32 cellular contexts compared by ENCODE assay signal in the genomic region with DNA sequence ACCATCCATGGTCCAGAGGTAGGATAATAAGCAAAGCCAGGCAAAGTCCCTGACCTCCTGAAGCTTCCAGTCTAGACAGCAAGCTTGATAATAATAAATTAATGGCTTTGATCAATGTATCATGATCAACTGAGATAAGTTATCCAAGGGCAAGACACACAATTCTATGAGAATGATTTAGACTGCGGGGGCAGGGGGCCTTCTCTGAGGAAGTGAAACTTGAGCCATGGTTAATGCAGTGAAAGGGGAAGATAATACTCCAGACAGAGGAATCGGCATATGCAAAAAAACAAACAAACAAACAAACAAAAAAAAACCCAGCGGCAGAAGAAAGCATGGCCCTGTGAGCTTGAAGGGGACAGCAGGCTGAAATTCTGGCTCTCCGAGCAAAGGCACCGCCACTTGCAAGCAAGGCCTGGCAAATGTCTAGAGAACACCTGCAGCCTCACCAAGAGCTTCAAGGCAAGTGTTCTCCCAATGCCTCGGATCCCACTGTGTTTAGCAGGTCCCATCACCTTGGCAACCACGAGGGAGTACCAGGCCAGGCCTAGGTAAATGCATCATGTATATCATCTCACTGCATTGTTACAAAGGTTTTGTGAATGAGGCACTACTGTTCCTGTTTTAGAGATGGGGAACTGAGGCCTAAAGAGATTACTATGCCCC. TPM values are rescaled to one million over a fixed set of nuclear protein-coding genes. Genes with fewer than 3 reads are reported as not detected.
A peak's percentile ranks its signal among the peaks of the same experiment; 100 is the strongest.
DNase-seq lines count a peak whose midpoint lies in the region; ATAC-seq and TF ChIP-seq lines count a peak whose summit lies in the region.
"Had no signal": no experiment of that assay in that cellular context is flagged by ENCODE, and none has a peak within 500 bp of the region (broad histone marks: within the 10 kb centered on the region; RNA-seq: fewer than 3 reads in every experiment).

No MANE protein-coding gene starts in this region.

- no peak for TF ChIP-seq CTCF in GM12864 (IDR thresholded peaks at IDR 0.05; ENCODE audit: low read depth, low read length, missing control alignments)
- TF ChIP-seq CTCF in coronary artery (IDR thresholded peaks at IDR 0.05): no peak
- no peak for TF ChIP-seq CTCF in uterus (IDR thresholded peaks at IDR 0.05)
- TF ChIP-seq CTCF in HFFc6 (IDR thresholded peaks at IDR 0.05): no peak

- DNase-seq in GM12864 (ENCODE audit: low read depth): peak; percentile 3
- DNase-seq in NOMO-1 (lab: John Stamatoyannopoulos, UW; ENCODE audit: unreplicated experiment in 2 of 2): peak; percentile 51 to 62
- DNase-seq in coronary artery (ENCODE audit: low spot score): peak; percentile 17
- DNase-seq in uterus: no peak
- no peak for DNase-seq in GM19238 (ENCODE audit: insufficient read length, low spot score)
- DNase-seq in HFFc6: no peak
- DNase-seq: activated CD4-positive, alpha-beta T cell treated with anti-CD3 and anti-CD28 coated beads for 48 hours; activated naive CD8-positive, alpha-beta T cell treated with anti-CD3 and anti-CD28 coated beads, Interleukin-2, amount 10 ng/mL, durations not matched to agents 7 days and 5 days; activated T-cell treated with anti-CD3 and anti-CD28 coated beads for 4 hours; aorta; BE2C; DMS153; effector CD8-positive, alpha-beta T cell; left lung; NCI-H1105; NCI-H2081; NCI-H446 treated with DMSO at 0.1 percent for 48 hours; T1000; transverse colon; WERI-Rb-1 had no signal

- H3K9me3 Mint-ChIP-seq in HFFc6: peaks cover 11% of the 10 kb centered on the region; the same call in 1 of the 2 replicates
- H3K9me3 Mint-ChIP-seq: activated naive CD8-positive, alpha-beta T cell treated with anti-CD3 and anti-CD28 coated beads, Interleukin-2, amount 10 ng/mL, durations not matched to agents 7 days and 5 days; neural progenitor cell had no signal

- H3K9ac ChIP-seq in BLaER1 treated with 17β-estradiol and CSF1 and Interleukin-3, amounts not matched to agents 10 nM and 100 nM: peak overlapping the region in 2 of 11 experiments; percentile 2 to 24; a peak in 2 of 22 replicates
- H3K9ac ChIP-seq: neural progenitor cell, parathyroid adenoma had no signal

- no peak for ATAC-seq in HG02642 (IDR thresholded peaks at IDR 0.05; ENCODE audit: poor library complexity, unreplicated experiment)
- ATAC-seq: left lung; stimulated activated memory B cell treated with anti-CD40 and anti-IgM and Interleukin-4, amounts not matched to agents 10 μg/mL and 1 μg/mL and 100 μg/mL, for 72 hours had no signal

- H3K36me3 Mint-ChIP-seq in HFFc6 (ENCODE audit: low read depth): no peaks in the 10 kb centered on the region; the same call in 1 of the 2 replicates
- H3K36me3 Mint-ChIP-seq: activated naive CD8-positive, alpha-beta T cell treated with anti-CD3 and anti-CD28 coated beads, Interleukin-2, amount 10 ng/mL, durations not matched to agents 7 days and 5 days; neural progenitor cell; stimulated activated memory B cell treated with anti-CD40 and anti-IgM and Interleukin-4, amounts not matched to agents 10 μg/mL and 1 μg/mL and 100 μg/mL, for 72 hours had no signal

- intact Hi-C loops in uterus (cut with DNase I; ENCODE audit: low total_unique reads): no loop called here

- peak overlapping the region; percentile 60 to 80 (median 66) for H3K4me2 ChIP-seq in BLaER1 treated with 17β-estradiol and CSF1 and Interleukin-3, amounts not matched to agents 10 nM and 100 nM
- H3K4me2 ChIP-seq: neural progenitor cell had no signal

- no peak overlapping the region for H3K4me3 Mint-ChIP-seq in HFFc6
- H3K4me3 Mint-ChIP-seq: activated naive CD8-positive, alpha-beta T cell treated with anti-CD3 and anti-CD28 coated beads, Interleukin-2, amount 10 ng/mL, durations not matched to agents 7 days and 5 days; neural progenitor cell; stimulated activated memory B cell treated with anti-CD40 and anti-IgM and Interleukin-4, amounts not matched to agents 10 μg/mL and 1 μg/mL and 100 μg/mL, for 72 hours had no signal

- no peaks in the 10 kb centered on the region for H3K36me3 ChIP-seq in BLaER1 treated with 17β-estradiol and CSF1 and Interleukin-3, amounts not matched to agents 10 nM and 100 nM
- no peaks in the 10 kb centered on the region for H3K36me3 ChIP-seq in uterus
- H3K36me3 ChIP-seq: BE2C, left lung, neural progenitor cell, SJSA1, transverse colon, WERI-Rb-1 had no signal

- peaks cover 2% of the 10 kb centered on the region; the same call in 1 of the 2 replicates for H3K27me3 Mint-ChIP-seq in HFFc6 (ENCODE audit: insufficient read depth)
- H3K27me3 Mint-ChIP-seq: activated naive CD8-positive, alpha-beta T cell treated with anti-CD3 and anti-CD28 coated beads, Interleukin-2, amount 10 ng/mL, durations not matched to agents 7 days and 5 days had no signal

- H4K20me1 ChIP-seq in BLaER1 treated with 17β-estradiol and CSF1 and Interleukin-3, amounts not matched to agents 10 nM and 100 nM: no peaks in the 10 kb centered on the region; a peak in 1 of 22 replicates

- TF ChIP-seq POLR2A in uterus (IDR thresholded peaks at IDR 0.05): no peak

- no peaks in the 10 kb centered on the region for H3K9me3 ChIP-seq in BLaER1 treated with 17β-estradiol and CSF1 and Interleukin-3, amounts not matched to agents 10 nM and 100 nM (replicated peaks in 1 of 11)
- H3K9me3 ChIP-seq in uterus: no peaks in the 10 kb centered on the region
- H3K9me3 ChIP-seq: BE2C, left lung, SJSA1, transverse colon had no signal

- H3K27me3 ChIP-seq in BLaER1 treated with 17β-estradiol and CSF1 and Interleukin-3, amounts not matched to agents 10 nM and 100 nM: no peaks in the 10 kb centered on the region
- no peaks in the 10 kb centered on the region for H3K27me3 ChIP-seq in uterus
- H3K27me3 ChIP-seq: BE2C, neural progenitor cell, SJSA1, transverse colon had no signal

- H3K4me3 ChIP-seq in BLaER1 treated with 17β-estradiol and CSF1 and Interleukin-3, amounts not matched to agents 10 nM and 100 nM: no peak overlapping the region
- no peak overlapping the region for H3K4me3 ChIP-seq in GM12864 (ENCODE audit: low read depth, low read length)
- H3K4me3 ChIP-seq in coronary artery: no peak overlapping the region
- H3K4me3 ChIP-seq in uterus: no peak overlapping the region
- H3K4me3 ChIP-seq: left lung, neural progenitor cell, SJSA1, skin epidermis, transverse colon had no signal

- H3K4me1 ChIP-seq in BLaER1 treated with 17β-estradiol and CSF1 and Interleukin-3, amounts not matched to agents 10 nM and 100 nM: peaks cover 21 to 28% (median 24%) of the 10 kb centered on the region in 10 experiments
- no peaks in the 10 kb centered on the region for H3K4me1 ChIP-seq in uterus
- H3K4me1 ChIP-seq: BE2C, left lung, neural progenitor cell, parathyroid adenoma, SJSA1, transverse colon had no signal

- H3K27ac Mint-ChIP-seq in HFFc6: no peak overlapping the region
- H3K27ac Mint-ChIP-seq: activated naive CD8-positive, alpha-beta T cell treated with anti-CD3 and anti-CD28 coated beads, Interleukin-2, amount 10 ng/mL, durations not matched to agents 7 days and 5 days; neural progenitor cell; stimulated activated memory B cell treated with anti-CD40 and anti-IgM and Interleukin-4, amounts not matched to agents 10 μg/mL and 1 μg/mL and 100 μg/mL, for 72 hours had no signal

- peak overlapping the region in 4 of 11 experiments; percentile 11 to 49 (median 38); a peak in 6 of 22 replicates for H3K27ac ChIP-seq in BLaER1 treated with 17β-estradiol and CSF1 and Interleukin-3, amounts not matched to agents 10 nM and 100 nM
- H3K27ac ChIP-seq in coronary artery: no peak overlapping the region
- no peak overlapping the region for H3K27ac ChIP-seq in uterus
- H3K27ac ChIP-seq: epithelial cell of prostate, left lung, neural progenitor cell, parathyroid adenoma, SJSA1, skin epidermis, transverse colon, WERI-Rb-1 had no signal

- H3K4me1 Mint-ChIP-seq in HFFc6 (ENCODE audit: low read depth): no peaks in the 10 kb centered on the region
- H3K4me1 Mint-ChIP-seq: activated naive CD8-positive, alpha-beta T cell treated with anti-CD3 and anti-CD28 coated beads, Interleukin-2, amount 10 ng/mL, durations not matched to agents 7 days and 5 days; neural progenitor cell had no signal

RNA-seq across cellular contexts. Expression of gene CSMD2, which starts 24.9 kb away (rescaled TPM):
- total RNA-seq in uterus: 1 to 10 TPM in 1 of 4 donors, not detected in 3; 8.6 TPM
- 1 to 10 TPM in 4 of 6 experiments, under 1 TPM in 2; 0.77 to 3.2 (median 1.2) TPM for total RNA-seq in HFFc6 (2021; fragmentation: NEBNext Ultra II Directional; extraction: Animal tissue kit (Norgen Biotek cat#: 25700))
- total RNA-seq: activated naive CD8-positive, alpha-beta T cell treated with anti-CD3 and anti-CD28 coated beads, Interleukin-2, amount 10 ng/mL, durations not matched to agents 7 days and 5 days; bronchial epithelial cell had no signal

RNA-seq across cellular contexts. Expression of gene C1orf94, which starts 36.6 kb away (rescaled TPM):
- not detected for total RNA-seq in uterus
- not detected for total RNA-seq in HFFc6 (2021; fragmentation: NEBNext Ultra II Directional; extraction: Animal tissue kit (Norgen Biotek cat#: 25700))
- total RNA-seq: activated naive CD8-positive, alpha-beta T cell treated with anti-CD3 and anti-CD28 coated beads, Interleukin-2, amount 10 ng/mL, durations not matched to agents 7 days and 5 days; aorta; bronchial epithelial cell; glomerular endothelial cell; left lung; mesenteric fat pad; subcutaneous adipose tissue; transverse colon had no signal

Comparison
In these comparisons a context has a peak if more than half of its experiments do, and no peak if none do; other contexts are left out.
1. DNase-seq: peak in GM12864 (single experiment), NOMO-1 (2 of 2) and coronary artery (single experiment); none in uterus (0 of 2), GM19238 (single experiment) and HFFc6 (single experiment).